ENCODE assay signal across 27 cellular contexts in the genomic region with DNA sequence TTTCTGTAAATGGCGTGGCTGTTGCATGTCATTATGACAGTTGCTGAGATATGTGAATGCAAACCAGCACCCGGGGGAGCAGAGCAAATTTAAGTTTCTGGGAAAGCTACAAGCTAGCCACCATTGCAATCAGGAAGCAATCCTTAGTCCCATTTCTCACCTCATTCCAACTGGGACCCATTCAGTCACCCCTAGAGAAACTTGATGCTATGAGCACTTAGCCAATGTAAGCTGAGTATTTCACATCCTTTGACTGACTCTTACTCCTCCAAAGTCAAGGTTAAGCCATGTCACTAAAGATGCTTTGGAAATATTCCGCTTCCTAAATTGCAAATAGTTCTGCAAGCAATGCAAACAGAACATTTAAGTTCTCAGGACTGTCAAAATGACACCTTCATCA.
"Had no signal": no experiment of that assay in that cellular context is flagged by ENCODE, and none has a peak within 500 bp of the region (broad histone marks: within the 10 kb centered on the region; RNA-seq: fewer than 3 reads in every experiment).

No MANE protein-coding gene starts in this region.

- FAIRE-seq: urothelium cell line had no signal

- H3K27me3 ChIP-seq: stomach, suprapubic skin, testis, thyroid gland, tibial artery, tibial nerve, transverse colon, upper lobe of left lung, upper lobe of right lung, uterus, vagina had no signal

- H3K36me3 ChIP-seq: stomach, suprapubic skin, thoracic aorta, thyroid gland, tibial artery, tibial nerve, transverse colon, upper lobe of left lung, upper lobe of right lung, uterus, vagina had no signal

- ATAC-seq: stimulated activated effector memory CD8-positive, alpha-beta T cell treated with anti-CD3 and anti-CD28 coated beads, Interleukin-12 subunit alpha, Interleukin-12 subunit beta, amount 100 ng/mL, for 72 hours; stimulated activated memory B cell treated with anti-CD40 and anti-IgM and Interleukin-4, amounts not matched to agents 10 μg/mL and 1 μg/mL and 100 μg/mL, for 72 hours; stimulated activated naive B cell treated with anti-CD40 and anti-IgM and Interleukin-4, amounts not matched to agents 10 μg/mL and 1 μg/mL and 100 μg/mL, for 72 hours; stimulated activated naive CD8-positive, alpha-beta T cell treated with anti-CD3 and anti-CD28 coated beads, Interleukin-15, amount 100 ng/mL, for 72 hours; stimulated activated naive CD8-positive, alpha-beta T cell treated with anti-CD3 and anti-CD28 coated beads, Interleukin-15, Interleukin-2, amounts not matched to agents 100 U/mL and 50 U/mL, for 24 hours; upper lobe of right lung had no signal

- DNase-seq: stimulated activated CD4-positive, alpha-beta T cell treated with anti-CD3 and anti-CD28 coated beads, Interleukin-2, amount 100 ng/mL, for 48 hours; stimulated activated CD4-positive, alpha-beta T cell treated with anti-CD3 and anti-CD28 coated beads, Interleukin-4, amount 100 ng/mL, for 1 hour; stimulated activated CD4-positive, alpha-beta T cell treated with anti-CD3 and anti-CD28 coated beads, Interleukin-4, amount 100 ng/mL, for 24 hours; stimulated activated CD4-positive, alpha-beta T cell treated with anti-CD3 and anti-CD28 coated beads, Interleukin-4, amount 100 ng/mL, for 4 hours; stimulated activated CD8-positive, alpha-beta memory T cell treated with anti-CD3 and anti-CD28 coated beads, Interleukin-4, amount 100 ng/mL, for 48 hours; stimulated activated naive B cell treated with anti-CD40 and anti-IgM and Interleukin-4, amounts not matched to agents 10 μg/mL and 1 μg/mL and 100 μg/mL, for 72 hours; stimulated activated naive CD4-positive, alpha-beta T cell; stimulated activated naive CD4-positive, alpha-beta T cell treated with Interleukin-2 at 50 U/mL for 16 hours; stimulated activated naive CD8-positive, alpha-beta T cell treated with anti-CD3 and anti-CD28 coated beads, Interleukin-15, amount 100 ng/mL, for 72 hours; stimulated activated naive CD8-positive, alpha-beta T cell treated with anti-CD3 and anti-CD28 coated beads, Interleukin-15, Interleukin-2, amounts not matched to agents 100 U/mL and 50 U/mL, for 24 hours; stomach; substantia nigra; testis; thyroid gland; tibial artery; transverse colon; trophoblast cell; upper lobe of left lung; upper lobe of right lung; uterus had no signal

- H3K4me1 ChIP-seq: suprapubic skin, testis, transverse colon, upper lobe of left lung, uterus, vagina had no signal

- H3K9me3 ChIP-seq: stomach, suprapubic skin, testis, thoracic aorta, thyroid gland, tibial artery, tibial nerve, transverse colon, upper lobe of left lung, upper lobe of right lung, uterus, vagina had no signal

- H3K27ac ChIP-seq: stomach, suprapubic skin, testis, thoracic aorta, thyroid gland, tibial artery, tibial nerve, transverse colon, upper lobe of left lung, upper lobe of right lung, uterus, vagina had no signal

- H3K4me3 ChIP-seq: stomach, suprapubic skin, testis, thoracic aorta, thyroid gland, tibial artery, tibial nerve, transverse colon, upper lobe of left lung, upper lobe of right lung, uterus, vagina had no signal
